ENCODE assay signal across 8 cellular contexts in genomic region chr15:49621327-49622210, GRCh38. TPM values are rescaled to one million over a fixed set of nuclear protein-coding genes. Genes with fewer than 3 reads are reported as not detected.
DNase-seq lines count a peak whose midpoint lies in the region; FAIRE-seq and TF ChIP-seq lines count a peak whose summit lies in the region.

No MANE protein-coding gene starts in this region.

- peak overlapping the region; percentile 82 for H3K27ac ChIP-seq in mesenchymal stem cell (ENCODE audit: low read length, poor library complexity, severe bottlenecking)

- H4K8ac ChIP-seq in mesenchymal stem cell (ENCODE audit: low read length): no peak overlapping the region

- no peak overlapping the region for H2BK5ac ChIP-seq in mesenchymal stem cell (ENCODE audit: low read depth, low read length, poor library complexity, severe bottlenecking)

- H3K4me2 ChIP-seq in mesenchymal stem cell (ENCODE audit: low read length, poor library complexity, severe bottlenecking): peak overlapping the region; percentile 64

- H3K36me3 ChIP-seq in H7 (replicated peaks; ENCODE audit: control insufficient read depth, insufficient read depth, low read length) (peaks cover 5% of the 10 kb centered on the region), bronchial epithelial cell (ENCODE audit: control insufficient read depth, insufficient read depth, low read length) (no peaks in the 10 kb centered on the region), mesenchymal stem cell (ENCODE audit: control insufficient read depth in 1 of 2, insufficient read depth in 2 of 2, low read depth in 1 of 2, low read length in 2 of 2) (peaks cover 5 to 40% of the 10 kb centered on the region in 2 experiments)

- no peak overlapping the region for H2AK5ac ChIP-seq in mesenchymal stem cell (ENCODE audit: low read length, severe bottlenecking)

- 21% methylated on average over 9 of the region's 12 CpGs for WGBS in mesenchymal stem cell

- H3K79me1 ChIP-seq in mesenchymal stem cell (replicated peaks; ENCODE audit: low read length, poor library complexity, severe bottlenecking): peaks cover 14% of the 10 kb centered on the region

- H3K27me3 ChIP-seq in H7 (ENCODE audit: control insufficient read depth, insufficient read depth, low read length) (no peaks in the 10 kb centered on the region), bronchial epithelial cell (ENCODE audit: control insufficient read depth, insufficient read depth, low read length) (no peaks in the 10 kb centered on the region), mesenchymal stem cell (ENCODE audit: control insufficient read depth in 1 of 2, insufficient read depth in 1 of 2, low read length in 2 of 2) (no peaks in the 10 kb centered on the region)

- H3K23ac ChIP-seq in mesenchymal stem cell (ENCODE audit: low read length in 2 of 2): no peak overlapping the region

- H3K4me3 ChIP-seq in H7 (ENCODE audit: insufficient read depth, low read depth, low read length) (peak overlapping the region; percentile 80), bronchial epithelial cell (ENCODE audit: low read depth, low read length) (peak overlapping the region; percentile 96), mesenchymal stem cell (ENCODE audit: insufficient read depth in 1 of 2, low read depth in 1 of 2, low read length in 2 of 2) (peak overlapping the region; percentile 80 to 86)

- H3K14ac ChIP-seq in mesenchymal stem cell (ENCODE audit: low read length in 2 of 2): no peak overlapping the region

- DNase-seq in H7 (no peak), NOMO-1 (lab: John Stamatoyannopoulos, UW; ENCODE audit: unreplicated experiment in 2 of 2) (peak; percentile 38 to 48), bronchial epithelial cell (ENCODE audit: low read depth) (no peak), mesenchymal stem cell (peak; percentile 36), foreskin melanocyte (no peak), HuH-7 (ENCODE audit: low spot score) (no peak), iPS-NIHi7 (ENCODE audit: extremely low spot score) (no peak)
- no peak for DNase-seq in central memory CD4-positive, alpha-beta T cell

- FAIRE-seq in bronchial epithelial cell (lab: Jason Lieb, UNC): no peak

- H3K4ac ChIP-seq in mesenchymal stem cell (ENCODE audit: low read depth in 1 of 2, low read length in 2 of 2): peak overlapping the region in 1 of 2 experiments; percentile 28

- H2BK12ac ChIP-seq in mesenchymal stem cell (ENCODE audit: low read length in 2 of 2): no peak overlapping the region

- H3K9me3 ChIP-seq in mesenchymal stem cell (ENCODE audit: control insufficient read depth, low read length): peaks cover 12% of the 10 kb centered on the region

- H2BK15ac ChIP-seq in mesenchymal stem cell (ENCODE audit: low read depth, poor library complexity, severe bottlenecking): no peak overlapping the region

- H3K9ac ChIP-seq in mesenchymal stem cell (ENCODE audit: low read length): peak overlapping the region; percentile 96

- H2AFZ ChIP-seq in mesenchymal stem cell (ENCODE audit: low read depth, low read length): no peak overlapping the region

- H2BK120ac ChIP-seq in mesenchymal stem cell (ENCODE audit: low read depth, low read length): no peak overlapping the region

- no peak for TF ChIP-seq CTCF in bronchial epithelial cell (IDR thresholded peaks at IDR 0.05; ENCODE audit: insufficient read depth, low read length, severe bottlenecking)

- peak overlapping the region; percentile 55 to 89 for H3K18ac ChIP-seq in mesenchymal stem cell (ENCODE audit: low read depth in 1 of 2, low read length in 2 of 2)

- H3K4me1 ChIP-seq in mesenchymal stem cell (ENCODE audit: control insufficient read depth, insufficient read depth, low read depth, low read length): no peaks in the 10 kb centered on the region

- H4K91ac ChIP-seq in mesenchymal stem cell (ENCODE audit: low read length): no peak overlapping the region

RNA-seq across cellular contexts. Expression of gene DTWD1, which starts 0.7 kb away (rescaled TPM):
- total RNA-seq in H7 (2014; rRNA removed; shearing (Covaris generic)): 15.0 and 27.2 TPM in 2 replicates
- total RNA-seq in bronchial epithelial cell: 7.9 and 10.2 TPM in 2 replicates
- polyA plus RNA-seq in mesenchymal stem cell (2013, experiment 1 of 2): 29.2 TPM
- 29.9 TPM for polyA plus RNA-seq in mesenchymal stem cell (2013, experiment 2 of 2)

RNA-seq across cellular contexts. Expression of gene FAM227B, which starts 1.0 kb away (rescaled TPM):
- total RNA-seq in H7 (2014; rRNA removed; shearing (Covaris generic)): 3.2 and 4.9 TPM in 2 replicates
- total RNA-seq in bronchial epithelial cell: 2.1 and 2.7 TPM in 2 replicates
- polyA plus RNA-seq in mesenchymal stem cell (2013, experiment 1 of 2): 4.3 TPM
- polyA plus RNA-seq in mesenchymal stem cell (2013, experiment 2 of 2): 5.0 TPM

Comparison
In these comparisons a context has a peak if more than half of its experiments do, and no peak if none do; other contexts are left out.
1. DNase-seq: peak in NOMO-1 (2 of 2) and mesenchymal stem cell (single experiment); none in H7 (single experiment), bronchial epithelial cell (single experiment), foreskin melanocyte (single experiment), HuH-7 (single experiment), central memory CD4-positive, alpha-beta T cell (single experiment) and iPS-NIHi7 (single experiment).
2. Peak in every context shown above with its lines, with median percentiles within 50 percentile points of each other: H3K4me3 ChIP-seq.